In genomic region chr1:94698759-94699502, GRCh38 we compare ENCODE assay signal across 17 cellular contexts.
DNase-seq lines count a peak whose midpoint lies in the region; ATAC-seq and TF ChIP-seq lines count a peak whose summit lies in the region.
"Had no signal": no experiment of that assay in that cellular context is flagged by ENCODE, and none has a peak within 500 bp of the region (broad histone marks: within the 10 kb centered on the region; RNA-seq: fewer than 3 reads in every experiment).

No MANE protein-coding gene starts in this region.

- POLR2A ChIA-PET in BJ (lab: Charles Lee): interaction anchor here (0.6 to 1.2 kb wide), 6 partner anchors 11 to 604 kb away, joined by 3 to 7 read pairs (median 4); partner anchors contain the start of gene F3
- POLR2A ChIA-PET in IMR-90 (lab: Charles Lee; ENCODE audit: unreplicated experiment): interaction anchor here (0.7 to 1.2 kb wide), 3 partner anchors 28 to 157 kb away, joined by 3 to 7 read pairs (median 3); partner anchors contain the start of gene F3

- peak overlapping the region; percentile 87 for H3K18ac ChIP-seq in IMR-90 (ENCODE audit: low read depth, low read length)

- BruUV-seq in IMR-90 (replicated peaks; lab: Mats Ljungman, UMichigan): no TSS peak

- dilution Hi-C loops in IMR-90 (cut with HindIII; ENCODE audit: low sequenced_read_pairs, unreplicated experiment): no loop called here

- no CpG with 5 or more reads among the region's 3 CpGs for whole genome bisulfite sequencing in IMR-90 (ENCODE audit: extremely low coverage in 2 of 2, insufficient read length in 1 of 2), 2 experiments
- WGBS in body of pancreas, 2 donors: 59 to 63% methylated on average over 3 of the region's 3 CpGs

- H2AFZ ChIP-seq in IMR-90 (replicated peaks; ENCODE audit: low read length, poor library complexity): no peak overlapping the region
- H2AFZ ChIP-seq: parathyroid adenoma had no signal

- peak overlapping the region; percentile 54 to 94 for H4K8ac ChIP-seq in IMR-90 (ENCODE audit: low read depth in 2 of 2, low read length in 2 of 2)

- H3K27ac ChIP-seq in IMR-90 (ENCODE audit: insufficient read depth, low read length) (peak overlapping the region; percentile 84), body of pancreas (peak overlapping the region in 1 of 4 donors; percentile 5), left lung (no peak overlapping the region)
- H3K27ac ChIP-seq: parathyroid adenoma had no signal

- DNase-seq in BJ (ENCODE audit: low read depth) (peak; percentile 75), IMR-90 (peak; percentile 63), body of pancreas (no peak), left lung (no peak), SK-N-DZ (ENCODE audit: low spot score) (no peak), NOMO-1 treated with DMSO at 0.1 percent for 48 hours (lab: John Stamatoyannopoulos, UW; ENCODE audit: unreplicated experiment) (no peak)
- DNase-seq: activated CD4-positive, CD25-positive, alpha-beta regulatory T cell treated with anti-CD3 and anti-CD28 coated beads, Interleukin-2, amount 50 U/mL, for 72 hours; CD4-positive, alpha-beta memory T cell; MG63; NCI-H2227 treated with DMSO at 0.1 percent for 48 hours; SIG-M5; stimulated activated CD4-positive, alpha-beta T cell treated with anti-CD3 and anti-CD28 coated beads, Interleukin-2, amount 100 ng/mL, for 24 hours; stimulated activated naive CD4-positive, alpha-beta T cell treated with Interleukin-2 at 50 U/mL for 16 hours had no signal

- H2AK9ac ChIP-seq in IMR-90 (replicated peaks; ENCODE audit: low read depth, low read length, poor library complexity): no peak overlapping the region

- H3K9me3 ChIP-seq in IMR-90 (ENCODE audit: control insufficient read depth, insufficient read depth, low read length) (no peaks in the 10 kb centered on the region), body of pancreas (no peaks in the 10 kb centered on the region), left lung (no peaks in the 10 kb centered on the region)
- H3K9me3 ChIP-seq: breast epithelium had no signal

- H2BK15ac ChIP-seq in IMR-90 (ENCODE audit: low read depth, low read length): peak overlapping the region; percentile 99

- no peak for TF ChIP-seq RAD21 in IMR-90 (IDR thresholded peaks at IDR 0.05; ENCODE audit: low read length)

- H3K4ac ChIP-seq in IMR-90 (ENCODE audit: low read depth, low read length): peak overlapping the region; percentile 99

- peak overlapping the region; percentile 96 for H4K91ac ChIP-seq in IMR-90 (ENCODE audit: insufficient read depth, low read depth, low read length)

- CTCF ChIA-PET in BJ (lab: Yijun Ruan, JAX) (interaction anchor here (0.6 to 2.3 kb wide), 10 partner anchors 10 to 171 kb away, joined by 3 to 6 read pairs (median 4); partner anchors contain the start of gene F3), IMR-90 (lab: Yijun Ruan, JAX) (interaction anchor here (0.7 to 1.6 kb wide), 6 partner anchors 11 to 186 kb away, joined by 3 to 4 read pairs (median 3); no protein-coding TSS in a partner anchor)

- H4K5ac ChIP-seq in IMR-90 (ENCODE audit: low read depth, low read length): peak overlapping the region; percentile 88; the same call in 1 of the 2 replicates

- H3K4me1 ChIP-seq in IMR-90 (ENCODE audit: control insufficient read depth, insufficient read depth, low read length): peaks cover 17% of the 10 kb centered on the region
- H3K4me1 ChIP-seq in body of pancreas: peaks cover 21% of the 10 kb centered on the region
- no peaks in the 10 kb centered on the region for H3K4me1 ChIP-seq in left lung
- H3K4me1 ChIP-seq: breast epithelium, parathyroid adenoma had no signal

- H4K20me1 ChIP-seq in IMR-90 (ENCODE audit: insufficient read depth, low read length): no peaks in the 10 kb centered on the region

- H2BK5ac ChIP-seq in IMR-90 (ENCODE audit: low read depth, low read length, poor library complexity, severe bottlenecking): peak overlapping the region; percentile 97

- peak; percentile 15; the same call in 1 of the 2 replicates for TF ChIP-seq CTCF in BJ (IDR thresholded peaks at IDR 0.05; ENCODE audit: insufficient read depth, low read depth, low read length)
- TF ChIP-seq CTCF in IMR-90 (conservative IDR thresholded peaks at IDR 0.05; ENCODE audit: low read depth, low read length): no peak
- no peak for TF ChIP-seq CTCF in body of pancreas (IDR thresholded peaks at IDR 0.05)
- TF ChIP-seq CTCF in left lung (IDR thresholded peaks at IDR 0.05): no peak

- H3K36me3 ChIP-seq in BJ (ENCODE audit: control insufficient read depth, insufficient read depth, low read length): no peaks in the 10 kb centered on the region; the same call in 1 of the 2 replicates
- H3K36me3 ChIP-seq in IMR-90 (ENCODE audit: control insufficient read depth, insufficient read depth, low read length): no peaks in the 10 kb centered on the region
- no peaks in the 10 kb centered on the region for H3K36me3 ChIP-seq in body of pancreas (replicated peaks in 1 of 2; ENCODE audit: insufficient read depth in 1 of 2, low read depth in 2 of 2)
- H3K36me3 ChIP-seq in left lung: no peaks in the 10 kb centered on the region
- H3K36me3 ChIP-seq: breast epithelium, MG63 had no signal

- peak overlapping the region; percentile 94; the same call in 1 of the 2 replicates for H3K23ac ChIP-seq in IMR-90 (ENCODE audit: low read depth, low read length)

- H2BK20ac ChIP-seq in IMR-90 (ENCODE audit: low read depth, low read length): peak overlapping the region; percentile 98

- H3K4me3 ChIP-seq in BJ (ENCODE audit: low read depth, low read length) (no peak overlapping the region), IMR-90 (ENCODE audit: insufficient read depth, low read depth, low read length) (no peak overlapping the region), body of pancreas (no peak overlapping the region), left lung (no peak overlapping the region)
- H3K4me3 ChIP-seq: breast epithelium, MG63 had no signal

- no peaks in the 10 kb centered on the region for H3K79me1 ChIP-seq in IMR-90 (ENCODE audit: low read depth in 1 of 2, low read length in 2 of 2)

- peak overlapping the region; percentile 93 for H3K14ac ChIP-seq in IMR-90 (replicated peaks; ENCODE audit: low read depth, low read length)

- peaks cover 16% of the 10 kb centered on the region for H3K9me1 ChIP-seq in IMR-90 (ENCODE audit: insufficient read depth, low read length)

- peak overlapping the region; percentile 36; the same call in 1 of the 2 replicates for H3K4me2 ChIP-seq in IMR-90 (ENCODE audit: low read depth, low read length)

- in situ Hi-C loops in IMR-90 (cut with MboI; ENCODE audit: low sequenced_read_pairs): no loop called here

- H2BK120ac ChIP-seq in IMR-90 (ENCODE audit: low read depth, low read length): peak overlapping the region; percentile 99

- peak overlapping the region; percentile 88 for H3K56ac ChIP-seq in IMR-90 (ENCODE audit: extremely low read depth, insufficient read depth, low read length)

- TF ChIP-seq POLR2A in IMR-90 (IDR thresholded peaks at IDR 0.05; ENCODE audit: low read depth, low read length): no peak
- TF ChIP-seq POLR2A in body of pancreas (IDR thresholded peaks at IDR 0.05): no peak

- H3K27me3 ChIP-seq in BJ (ENCODE audit: control insufficient read depth, insufficient read depth, low read length): no peaks in the 10 kb centered on the region
- no peaks in the 10 kb centered on the region for H3K27me3 ChIP-seq in IMR-90 (ENCODE audit: control insufficient read depth, insufficient read depth, low read length)
- H3K27me3 ChIP-seq in body of pancreas: no peaks in the 10 kb centered on the region
- H3K27me3 ChIP-seq in left lung: no peaks in the 10 kb centered on the region
- H3K27me3 ChIP-seq: breast epithelium, MG63 had no signal

- intact Hi-C loops in IMR-90 (cut with micrococcal nuclease): no loop called here
- intact Hi-C loops in body of pancreas (cut with DNase I): no loop called here
- intact Hi-C loops in left lung (cut with DNase I): no loop called here

- peak overlapping the region; percentile 100 for H2AK5ac ChIP-seq in IMR-90 (ENCODE audit: low read depth, low read length)

- H3K9ac ChIP-seq in IMR-90 (ENCODE audit: low read depth, low read length): 0 out of 2 replicates have a peak overlapping the region, but pooled peaks have one; percentile 27
- H3K9ac ChIP-seq: parathyroid adenoma had no signal

- ATAC-seq in IMR-90 (ENCODE audit: low read depth): peak; percentile 73
- peak; percentile 45 for ATAC-seq in body of pancreas
- peak; percentile 33 for ATAC-seq in left lung
- ATAC-seq in HG03521 (IDR thresholded peaks at IDR 0.05; ENCODE audit: unreplicated experiment): no peak
- ATAC-seq in GM18519 (IDR thresholded peaks at IDR 0.05; ENCODE audit: low FRiP score, unreplicated experiment): no peak

TF ChIP-seq in IMR-90, 13 proteins besides CTCF, POLR2A, EP300 and RAD21 (continues in another document):
- TF ChIP-seq MAFK (IDR thresholded peaks at IDR 0.05; ENCODE audit: low read depth, low read length): no peak
- no peak for TF ChIP-seq USF2 (IDR thresholded peaks at IDR 0.05; ENCODE audit: low read depth, low read length)
- no peak for TF ChIP-seq CHD1 (IDR thresholded peaks at IDR 0.05; ENCODE audit: low read depth, low read length)
- TF ChIP-seq MAZ (IDR thresholded peaks at IDR 0.05; ENCODE audit: borderline replicate concordance, low read depth, low read length): no peak
- no peak for TF ChIP-seq RCOR1 (IDR thresholded peaks at IDR 0.05; ENCODE audit: insufficient replicate concordance, low read length)
- TF ChIP-seq SMC3 (IDR thresholded peaks at IDR 0.05; ENCODE audit: low read depth, low read length): no peak
- TF ChIP-seq NFE2L2 (IDR thresholded peaks at IDR 0.05; ENCODE audit: low read depth, low read length): no peak
- no peak for TF ChIP-seq CEBPB (IDR thresholded peaks at IDR 0.05; ENCODE audit: low read depth, low read length)
- TF ChIP-seq MXI1 (IDR thresholded peaks at IDR 0.05; ENCODE audit: borderline replicate concordance, low read depth, low read length): no peak
- TF ChIP-seq FOS (IDR thresholded peaks at IDR 0.05; ENCODE audit: low read depth, low read length): no peak
- TF ChIP-seq RFX5 (IDR thresholded peaks at IDR 0.05; ENCODE audit: low read depth, low read length): no peak

Comparison
In these comparisons a context has a peak if more than half of its experiments do, and no peak if none do; other contexts are left out.
1. DNase-seq: peak in BJ (single experiment) and IMR-90 (single experiment); none in body of pancreas (0 of 4), left lung (0 of 2), SK-N-DZ (single experiment) and NOMO-1 treated with DMSO at 0.1 percent for 48 hours (single experiment).
2. ATAC-seq: peak in IMR-90 (single experiment), body of pancreas (single experiment) and left lung (single experiment); none in HG03521 (single experiment) and GM18519 (single experiment).